ENCODE assay signal across 31 cellular contexts in the genomic region with DNA sequence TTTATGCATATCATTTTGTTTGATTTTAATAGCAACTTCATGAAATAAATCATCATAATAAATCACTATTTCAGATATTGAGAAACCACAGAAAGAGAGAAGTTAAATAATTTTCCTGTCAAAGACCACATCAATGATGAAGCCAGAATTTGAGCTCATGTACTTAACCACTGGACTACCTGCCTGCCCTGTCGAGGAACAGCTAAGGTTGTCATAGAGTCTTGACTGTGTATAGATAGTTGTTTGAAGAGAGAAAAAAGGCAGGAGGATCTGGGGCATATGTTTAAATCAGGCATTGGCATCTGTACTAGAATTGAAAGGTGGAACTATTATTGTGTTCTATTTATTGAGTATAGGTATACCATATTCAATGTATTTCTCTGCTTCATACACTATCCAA. TPM values are rescaled to one million over a fixed set of nuclear protein-coding genes. Genes with fewer than 3 reads are reported as not detected.
"Had no signal": no experiment of that assay in that cellular context is flagged by ENCODE, and none has a peak within 500 bp of the region (broad histone marks: within the 10 kb centered on the region; RNA-seq: fewer than 3 reads in every experiment).

No MANE protein-coding gene starts in this region.

- H3K4me1 ChIP-seq: neural progenitor cell, right lobe of liver, sigmoid colon, testis, tibial artery, vagina had no signal

- H3K9ac ChIP-seq: neural progenitor cell, parathyroid adenoma had no signal

- H2AFZ ChIP-seq: neural progenitor cell, parathyroid adenoma had no signal

- H3K27me3 ChIP-seq: neural progenitor cell, ovary, right lobe of liver, stomach, testis, tibial artery, upper lobe of left lung, vagina had no signal

- H3K4me1 Mint-ChIP-seq: nephron had no signal

- FAIRE-seq: urothelium cell line had no signal

- H3K9me3 ChIP-seq: ovary, psoas muscle, right lobe of liver, sigmoid colon, stomach, suprapubic skin, testis, tibial artery, upper lobe of left lung, vagina had no signal

- H3K27ac Mint-ChIP-seq: naive thymus-derived CD4-positive, alpha-beta T cell; natural killer cell; nephron; neural progenitor cell; progenitor cell of endocrine pancreas; stimulated activated effector memory CD8-positive, alpha-beta T cell treated with anti-CD3 and anti-CD28 coated beads, Interleukin-12 subunit alpha, Interleukin-12 subunit beta, amount 100 ng/mL, for 72 hours; stimulated activated naive B cell treated with anti-CD40 and anti-IgM and Interleukin-4, amounts not matched to agents 10 μg/mL and 1 μg/mL and 100 μg/mL, for 72 hours; stimulated activated naive CD8-positive, alpha-beta T cell treated with anti-CD3 and anti-CD28 coated beads, Interleukin-15, Interleukin-2, amounts not matched to agents 100 ng/mL and 50 ng/mL, for 24 hours had no signal

- H3K36me3 Mint-ChIP-seq: natural killer cell; neural progenitor cell; stimulated activated effector memory CD8-positive, alpha-beta T cell treated with anti-CD3 and anti-CD28 coated beads, Interleukin-12 subunit alpha, Interleukin-12 subunit beta, amount 100 ng/mL, for 72 hours; stimulated activated naive B cell treated with anti-CD40 and anti-IgM and Interleukin-4, amounts not matched to agents 10 μg/mL and 1 μg/mL and 100 μg/mL, for 72 hours had no signal

- H3K36me3 ChIP-seq: neural progenitor cell, ovary, right lobe of liver, sigmoid colon, stomach, suprapubic skin, tibial artery, upper lobe of left lung, vagina had no signal

- H3K79me2 ChIP-seq: parathyroid adenoma had no signal

- H3K4me3 ChIP-seq: neural progenitor cell, ovary, psoas muscle, right lobe of liver, sigmoid colon, stomach, suprapubic skin, testis, tibial artery, upper lobe of left lung, vagina had no signal

- H3K4me2 ChIP-seq: neural progenitor cell had no signal

- DNase-seq: naive thymus-derived CD4-positive, alpha-beta T cell; natural killer cell; occipital lobe; ovary; psoas muscle; right cardiac atrium; right lobe of liver; sigmoid colon; stimulated activated CD4-positive, alpha-beta T cell treated with anti-CD3 and anti-CD28 coated beads, Interleukin-15, amount 100 ng/mL, for 24 hours; stimulated activated CD4-positive, alpha-beta T cell treated with anti-CD3 and anti-CD28 coated beads, Interleukin-2, amount 100 ng/mL, for 24 hours; stimulated activated CD4-positive, alpha-beta T cell treated with anti-CD3 and anti-CD28 coated beads, Interleukin-2, amount 100 ng/mL, for 48 hours; stimulated activated CD4-positive, alpha-beta T cell treated with anti-CD3 and anti-CD28 coated beads, Interleukin-4, amount 100 ng/mL, for 24 hours; stimulated activated naive B cell treated with anti-CD40 and anti-IgM and Interleukin-4, amounts not matched to agents 10 μg/mL and 1 μg/mL and 100 μg/mL, for 72 hours; stimulated activated naive CD4-positive, alpha-beta T cell treated with Interleukin-2 at 50 U/mL for 16 hours; stomach; substantia nigra; testis; tibial artery; trophoblast cell; upper lobe of left lung had no signal

- ATAC-seq: naive thymus-derived CD4-positive, alpha-beta T cell; natural killer cell; psoas muscle; right cardiac atrium; right lobe of liver; stimulated activated effector memory CD8-positive, alpha-beta T cell treated with anti-CD3 and anti-CD28 coated beads, Interleukin-12 subunit alpha, Interleukin-12 subunit beta, amount 100 ng/mL, for 72 hours; stimulated activated naive B cell treated with anti-CD40 and anti-IgM and Interleukin-4, amounts not matched to agents 10 μg/mL and 1 μg/mL and 100 μg/mL, for 72 hours had no signal

- H3K9me3 Mint-ChIP-seq: naive thymus-derived CD4-positive, alpha-beta T cell; natural killer cell; nephron; neural progenitor cell; stimulated activated effector memory CD8-positive, alpha-beta T cell treated with anti-CD3 and anti-CD28 coated beads, Interleukin-12 subunit alpha, Interleukin-12 subunit beta, amount 100 ng/mL, for 72 hours; stimulated activated naive B cell treated with anti-CD40 and anti-IgM and Interleukin-4, amounts not matched to agents 10 μg/mL and 1 μg/mL and 100 μg/mL, for 72 hours; stimulated activated naive CD8-positive, alpha-beta T cell treated with anti-CD3 and anti-CD28 coated beads, Interleukin-15, Interleukin-2, amounts not matched to agents 100 ng/mL and 50 ng/mL, for 24 hours had no signal

- H3K4me3 Mint-ChIP-seq: natural killer cell; nephron; neural progenitor cell; stimulated activated effector memory CD8-positive, alpha-beta T cell treated with anti-CD3 and anti-CD28 coated beads, Interleukin-12 subunit alpha, Interleukin-12 subunit beta, amount 100 ng/mL, for 72 hours; stimulated activated naive B cell treated with anti-CD40 and anti-IgM and Interleukin-4, amounts not matched to agents 10 μg/mL and 1 μg/mL and 100 μg/mL, for 72 hours; stimulated activated naive CD8-positive, alpha-beta T cell treated with anti-CD3 and anti-CD28 coated beads, Interleukin-15, Interleukin-2, amounts not matched to agents 100 ng/mL and 50 ng/mL, for 24 hours had no signal

- H3K27ac ChIP-seq: neural progenitor cell, ovary, parathyroid adenoma, psoas muscle, right lobe of liver, sigmoid colon, stomach, suprapubic skin, testis, tibial artery, upper lobe of left lung, vagina had no signal

RNA-seq across cellular contexts. Expression of gene CDKN2B, which starts 37.1 kb away (rescaled TPM):
- total RNA-seq: skeletal muscle tissue had no signal
- polyA plus RNA-seq: naive thymus-derived CD4-positive, alpha-beta T cell had no signal

RNA-seq across cellular contexts. Expression of gene CDKN2B-AS1, which starts 51.7 kb away (rescaled TPM):
- total RNA-seq: progenitor cell of endocrine pancreas had no signal
- polyA plus RNA-seq: naive thymus-derived CD4-positive, alpha-beta T cell; neural cell; psoas muscle had no signal

RNA-seq across cellular contexts. Expression of gene CDKN2A, which starts 52.1 kb away (rescaled TPM):
- total RNA-seq: occipital lobe, progenitor cell of endocrine pancreas, skeletal muscle tissue had no signal
- polyA plus RNA-seq: neural cell had no signal
